19 cellular contexts compared by ENCODE assay signal in the genomic region with DNA sequence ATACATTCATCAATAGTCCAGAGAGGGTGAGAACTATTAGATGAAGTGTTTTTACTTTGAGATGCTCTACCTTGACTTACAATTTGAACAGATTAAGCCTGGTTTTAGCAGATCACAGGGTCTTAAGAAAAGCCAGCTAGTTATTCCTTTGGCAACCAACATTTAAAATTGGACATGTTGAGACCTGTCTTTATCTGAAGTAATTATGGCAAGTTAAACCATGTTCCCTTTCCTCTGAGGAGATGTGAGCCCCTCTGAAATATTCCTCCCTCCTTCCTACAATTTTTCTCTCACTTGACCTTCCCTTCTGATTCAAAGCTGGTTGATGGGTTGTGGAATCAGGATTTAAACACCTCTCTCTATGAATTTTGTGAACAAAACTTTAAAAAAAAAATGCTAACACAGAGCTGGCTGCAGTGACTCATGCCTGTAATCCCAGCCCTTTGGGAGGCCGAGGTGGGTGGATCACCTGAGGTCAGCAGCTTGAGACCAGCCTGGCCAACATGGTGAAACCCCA.
DNase-seq lines count a peak whose midpoint lies in the region; ATAC-seq and TF ChIP-seq lines count a peak whose summit lies in the region.
"Had no signal": no experiment of that assay in that cellular context is flagged by ENCODE, and none has a peak within 500 bp of the region (broad histone marks: within the 10 kb centered on the region; RNA-seq: fewer than 3 reads in every experiment).

No MANE protein-coding gene starts in this region.

- no peaks in the 10 kb centered on the region for H3K79me2 ChIP-seq in GM23338 (replicated peaks; ENCODE audit: insufficient read depth)

- no peak overlapping the region for H4K8ac ChIP-seq in neuronal stem cell (ENCODE audit: low read depth, low read length)

- H3K9me2 ChIP-seq in GM23338 (ENCODE audit: insufficient read depth), result no peaks in the 10 kb centered on the region

- POLR2A ChIA-PET in WTC11 (lab: Charles Lee), result interaction anchor here (0.6 kb wide), 1 partner anchor 24 kb away, joined by 4 read pairs; no protein-coding TSS in a partner anchor

- H3K4me1 Mint-ChIP-seq in GM23338 (peaks cover 4% of the 10 kb centered on the region), WTC11 (peaks cover 11% of the 10 kb centered on the region)

- H3K27me3 Mint-ChIP-seq in GM23338 (ENCODE audit: insufficient read depth, low read depth, poor library complexity) (no peaks in the 10 kb centered on the region), WTC11 (ENCODE audit: low read depth) (no peaks in the 10 kb centered on the region; the same call in 1 of the 2 replicates)

- WGBS in HUES64, result 90% methylated on average over 1 of the region's 1 CpG
- no CpG with 5 or more reads among the region's 1 CpG for WGBS in neuronal stem cell (ENCODE audit: extremely low coverage in 2 of 2, insufficient read length in 2 of 2, insufficient replicate concordance in 1 of 2), 2 donors

- no peaks in the 10 kb centered on the region for H3K27me3 ChIP-seq in GM23338 (ENCODE audit: insufficient read depth)
- H3K27me3 ChIP-seq in HUES64 (ENCODE audit: insufficient read depth, low read length), result no peaks in the 10 kb centered on the region
- H3K27me3 ChIP-seq in neuronal stem cell (ENCODE audit: control insufficient read depth in 3 of 3, insufficient read depth in 3 of 3, low read depth in 1 of 3, low read length in 3 of 3), result no peaks in the 10 kb centered on the region

- H2BK15ac ChIP-seq in neuronal stem cell (ENCODE audit: low read length), result no peak overlapping the region

- H3K27ac Mint-ChIP-seq in GM23338 (no peak overlapping the region), WTC11 (peak overlapping the region; percentile 80; the same call in 1 of the 2 replicates)
- H3K27ac Mint-ChIP-seq: H9 had no signal

- H3K36me3 ChIP-seq in GM23338 (ENCODE audit: insufficient read depth) (peaks cover 5% of the 10 kb centered on the region; the same call in 1 of the 2 replicates), HUES64 (ENCODE audit: insufficient read depth, low read length) (peaks cover 10% of the 10 kb centered on the region), neuronal stem cell (replicated peaks in 1 of 2; ENCODE audit: control insufficient read depth in 2 of 2, insufficient read depth in 2 of 2, low read length in 2 of 2) (peaks cover 2 to 42% of the 10 kb centered on the region in 2 donors)

- H3K23ac ChIP-seq in neuronal stem cell (ENCODE audit: low read depth, low read length, poor library complexity), result no peak overlapping the region

- H3K4me1 ChIP-seq in GM23338 (ENCODE audit: insufficient read depth) (no peaks in the 10 kb centered on the region; the same call in 1 of the 2 replicates), HUES64 (ENCODE audit: insufficient read depth, low read length) (peaks cover 8% of the 10 kb centered on the region; the same call in 1 of the 2 replicates), neuronal stem cell (ENCODE audit: control insufficient read depth in 2 of 2, insufficient read depth in 1 of 2, low read depth in 1 of 2, low read length in 2 of 2) (no peaks in the 10 kb centered on the region)
- H3K4me1 ChIP-seq: A549 had no signal

- H3K4me2 ChIP-seq in GM23338 (no peak overlapping the region), neuronal stem cell (ENCODE audit: insufficient read depth, low read length, poor library complexity, severe bottlenecking) (no peak overlapping the region)
- H3K4me2 ChIP-seq: A549 had no signal

- no peak overlapping the region for H2BK120ac ChIP-seq in neuronal stem cell (ENCODE audit: low read depth, low read length)

- no peaks in the 10 kb centered on the region for H3F3A ChIP-seq in GM23338 (replicated peaks; ENCODE audit: low read depth)

- no peak overlapping the region for H2BK5ac ChIP-seq in neuronal stem cell (ENCODE audit: low read length)

- no peak overlapping the region for H2BK12ac ChIP-seq in neuronal stem cell (ENCODE audit: low read length)

- H3K4me3 ChIP-seq in GM23338 (no peak overlapping the region), HUES64 (ENCODE audit: low read length) (no peak overlapping the region), fibroblast of mammary gland (ENCODE audit: control insufficient read depth, low read depth, low read length) (no peak overlapping the region), neuronal stem cell (ENCODE audit: low read length in 2 of 2) (no peak overlapping the region)
- H3K4me3 ChIP-seq: A549 had no signal

- H3K9me3 ChIP-seq in HUES64 (ENCODE audit: insufficient read depth, low read depth, low read length) (peaks cover 17% of the 10 kb centered on the region; the same call in 1 of the 2 replicates), neuronal stem cell (replicated peaks in 1 of 2; ENCODE audit: control insufficient read depth in 2 of 2, insufficient read depth in 1 of 2, low read depth in 1 of 2, low read length in 2 of 2) (peaks cover 7 to 48% of the 10 kb centered on the region in 2 donors)

- DNase-seq in GM23338 (ENCODE audit: low spot score) (no peak), WTC11 (ENCODE audit: low spot score) (no peak), fibroblast of mammary gland (ENCODE audit: low read depth) (peak; percentile 10), ACHN (no peak), neuronal stem cell (ENCODE audit: low spot score) (no peak)
- DNase-seq in activated CD4-positive, alpha-beta T cell treated with anti-CD3 and anti-CD28 coated beads, Interleukin-2, amount 50 U/mL, for 1 hour, result no peak
- DNase-seq: C1 segment of cervical spinal cord, DMS 273 treated with DMSO at 0.1 percent for 48 hours, GF-D8, H9, Karpas-422, NCI-H1105 treated with DMSO at 0.1 percent for 48 hours, NCI-H1694 treated with DMSO at 0.1 percent for 48 hours, NCI-H2107, NCI-H446, NCI-H69, SHP77 treated with DMSO at 0.1 percent for 48 hours had no signal

- H3K14ac ChIP-seq in neuronal stem cell (ENCODE audit: low read length), result no peak overlapping the region

- H3K18ac ChIP-seq in neuronal stem cell (ENCODE audit: low read length), result no peak overlapping the region

- no peak overlapping the region for H3K9ac ChIP-seq in HUES64 (ENCODE audit: low read depth, low read length)
- no peak overlapping the region for H3K9ac ChIP-seq in neuronal stem cell (ENCODE audit: low read depth, low read length, poor library complexity)

- H3K36me3 Mint-ChIP-seq in GM23338 (ENCODE audit: low read depth) (peaks cover 46% of the 10 kb centered on the region), WTC11 (peaks cover 47% of the 10 kb centered on the region)

- CTCF ChIA-PET in WTC11 (lab: Charles Lee), result no interaction called here

- TF ChIP-seq CTCF in GM23338 (conservative IDR thresholded peaks at IDR 0.05; ENCODE audit: low read depth in 2 of 2) (no peak), WTC11 (IDR thresholded peaks at IDR 0.05) (no peak), fibroblast of mammary gland (conservative IDR thresholded peaks at IDR 0.05; ENCODE audit: control insufficient read depth, insufficient read depth, low read depth, low read length) (no peak)

- no peaks in the 10 kb centered on the region for H3K79me1 ChIP-seq in neuronal stem cell (ENCODE audit: low read depth, low read length)

- H2AFZ ChIP-seq in GM23338 (no peak overlapping the region), neuronal stem cell (ENCODE audit: low read length) (no peak overlapping the region)

- no peak overlapping the region for H3K4ac ChIP-seq in neuronal stem cell (ENCODE audit: low read length)

- in situ Hi-C loops in ACHN (cut with HindIII; ENCODE audit: low pct_ligation_motif_present, low pct_unique_long_range_greater_than_20kb, low sequenced_read_pairs), result no loop called here

- H3K27ac ChIP-seq in GM23338 (ENCODE audit: low read depth), result 0 out of 2 replicates have a peak overlapping the region, but pooled peaks have one; percentile 14
- peak overlapping the region; percentile 33; the same call in 1 of the 2 replicates for H3K27ac ChIP-seq in HUES64 (ENCODE audit: low read depth, low read length)
- no peak overlapping the region for H3K27ac ChIP-seq in neuronal stem cell (replicated peaks; ENCODE audit: low read length)
- H3K27ac ChIP-seq: A549 had no signal

- H3K4me3 Mint-ChIP-seq in GM23338, result no peak overlapping the region
- H3K4me3 Mint-ChIP-seq in WTC11, result no peak overlapping the region
- H3K4me3 Mint-ChIP-seq: H9 had no signal

- H2AK5ac ChIP-seq in neuronal stem cell (ENCODE audit: low read depth, low read length), result no peak overlapping the region

- no peak overlapping the region for H4K91ac ChIP-seq in neuronal stem cell (ENCODE audit: low read depth, low read length, poor library complexity)

- ATAC-seq in GM23338, result no peak
- ATAC-seq in WTC11, result no peak
- ATAC-seq: A549 had no signal

- H4K20me1 ChIP-seq in GM23338 (replicated peaks; ENCODE audit: insufficient read depth), result no peaks in the 10 kb centered on the region; the same call in 1 of the 2 replicates

- peaks cover 22% of the 10 kb centered on the region for H3K9me3 Mint-ChIP-seq in GM23338
- peaks cover 38% of the 10 kb centered on the region for H3K9me3 Mint-ChIP-seq in WTC11

TF ChIP-seq in GM23338, 12 proteins besides CTCF, POLR2A, EP300 and RAD21 (continues in another document):
- no peak for TF ChIP-seq ZNF331 (CRISPR knock-in tag; IDR thresholded peaks at IDR 0.05; ENCODE audit: low read depth)
- TF ChIP-seq, protein P1, sequence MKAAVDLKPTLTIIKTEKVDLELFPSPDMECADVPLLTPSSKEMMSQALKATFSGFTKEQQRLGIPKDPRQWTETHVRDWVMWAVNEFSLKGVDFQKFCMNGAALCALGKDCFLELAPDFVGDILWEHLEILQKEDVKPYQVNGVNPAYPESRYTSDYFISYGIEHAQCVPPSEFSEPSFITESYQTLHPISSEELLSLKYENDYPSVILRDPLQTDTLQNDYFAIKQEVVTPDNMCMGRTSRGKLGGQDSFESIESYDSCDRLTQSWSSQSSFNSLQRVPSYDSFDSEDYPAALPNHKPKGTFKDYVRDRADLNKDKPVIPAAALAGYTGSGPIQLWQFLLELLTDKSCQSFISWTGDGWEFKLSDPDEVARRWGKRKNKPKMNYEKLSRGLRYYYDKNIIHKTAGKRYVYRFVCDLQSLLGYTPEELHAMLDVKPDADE (IDR thresholded peaks at IDR 0.05), result no peak
- no peak for TF ChIP-seq CREB1 (CRISPR knock-in tag; IDR thresholded peaks at IDR 0.05; ENCODE audit: low read depth)
- TF ChIP-seq EZH2 (IDR thresholded peaks at IDR 0.05; ENCODE audit: low read depth, unreplicated experiment), result no peak

TF ChIP-seq in WTC11, 78 proteins besides CTCF, POLR2A, EP300 and RAD21 (continues in another document):
- TF ChIP-seq NFATC4 (CRISPR knock-in tag; IDR thresholded peaks at IDR 0.05), result no peak
- no peak for TF ChIP-seq MXD4 (CRISPR knock-in tag; IDR thresholded peaks at IDR 0.05; ENCODE audit: borderline replicate concordance)
- TF ChIP-seq, protein P2, sequence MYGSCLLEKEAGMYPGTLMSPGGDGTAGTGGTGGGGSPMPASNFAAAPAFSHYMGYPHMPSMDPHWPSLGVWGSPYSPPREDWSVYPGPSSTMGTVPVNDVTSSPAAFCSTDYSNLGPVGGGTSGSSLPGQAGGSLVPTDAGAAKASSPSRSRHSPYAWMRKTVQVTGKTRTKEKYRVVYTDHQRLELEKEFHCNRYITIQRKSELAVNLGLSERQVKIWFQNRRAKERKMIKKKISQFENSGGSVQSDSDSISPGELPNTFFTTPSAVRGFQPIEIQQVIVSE (CRISPR knock-in tag; IDR thresholded peaks at IDR 0.05; ENCODE audit: borderline replicate concordance), result no peak
